ENCODE assay signal across 21 cellular contexts in the genomic region with DNA sequence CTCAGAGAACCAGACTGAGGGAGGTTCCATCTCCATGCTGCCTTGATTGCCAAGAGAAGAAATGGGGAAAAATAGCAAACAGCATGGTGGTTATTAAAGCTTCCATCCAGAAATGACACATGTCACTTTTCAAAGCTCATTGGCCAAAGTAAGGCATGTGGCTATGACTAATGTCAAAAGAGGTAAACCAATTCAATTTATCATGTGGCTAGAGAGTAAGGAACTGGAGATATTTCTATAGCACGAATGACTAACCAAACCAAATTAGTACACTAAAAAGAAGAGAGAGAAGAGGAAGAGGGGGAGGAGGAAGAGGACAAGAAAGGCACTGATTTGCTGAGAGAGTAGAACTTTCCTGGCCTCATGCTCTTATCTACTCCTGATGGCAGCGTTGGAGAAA.
"Had no signal": no experiment of that assay in that cellular context is flagged by ENCODE, and none has a peak within 500 bp of the region (broad histone marks: within the 10 kb centered on the region; RNA-seq: fewer than 3 reads in every experiment).

No MANE protein-coding gene starts in this region.

- H3K27ac ChIP-seq: hepatocyte, left ventricle myocardium inferior, lower lobe of right lung, stomach, thoracic aorta, transverse colon had no signal

- H3K4me2 ChIP-seq: hepatocyte had no signal

- H3K4me3 Mint-ChIP-seq: memory B cell, mesothelial cell of epicardium, natural killer cell, neural crest cell had no signal

- H3K9me3 Mint-ChIP-seq: mesothelial cell of epicardium, natural killer cell, neural crest cell had no signal

- ATAC-seq: left cardiac atrium, lower lobe of right lung, natural killer cell had no signal

- H3K4me1 ChIP-seq: left ventricle myocardium inferior, lower lobe of right lung, stomach, transverse colon had no signal

- H3K27ac Mint-ChIP-seq: memory B cell, mesothelial cell of epicardium, natural killer cell had no signal

- H3K4me1 Mint-ChIP-seq: mesothelial cell of epicardium, natural killer cell had no signal

- H3K9me3 ChIP-seq: left ventricle myocardium inferior, lower lobe of right lung, thoracic aorta, transverse colon had no signal

- FAIRE-seq: kidney, small intestine had no signal

- H3K36me3 ChIP-seq: left ventricle myocardium inferior, lower lobe of right lung, stomach, thoracic aorta, transverse colon had no signal

- H2AFZ ChIP-seq: hepatocyte had no signal

- H3K4me3 ChIP-seq: dorsolateral prefrontal cortex, hepatocyte, left ventricle myocardium inferior, lower lobe of right lung, stomach, thoracic aorta, transverse colon had no signal

- H3K79me2 ChIP-seq: hepatocyte had no signal

- DNase-seq: cortex of kidney; dorsolateral prefrontal cortex; effector CD8-positive, alpha-beta T cell; foreskin melanocyte; head of caudate nucleus; kidney; left cardiac atrium; left ventricle myocardium inferior; lower lobe of right lung; natural killer cell; posterior cingulate gyrus; small intestine; stimulated activated CD4-positive, alpha-beta T cell treated with anti-CD3 and anti-CD28 coated beads, Interleukin-12 subunit alpha, Interleukin-12 subunit beta, amount 100 ng/mL, for 4 hours; stomach; substantia nigra; transverse colon had no signal

- H3K36me3 Mint-ChIP-seq: memory B cell, mesothelial cell of epicardium, natural killer cell had no signal
